ENCODE assay signal across 8 cellular contexts in genomic region chr11:67269401-67270255, GRCh38. TPM values are rescaled to one million over a fixed set of nuclear protein-coding genes. Genes with fewer than 3 reads are reported as not detected.
DNase-seq lines count a peak whose midpoint lies in the region; ATAC-seq and TF ChIP-seq lines count a peak whose summit lies in the region.

No MANE protein-coding gene starts in this region.

- H3K9me3 Mint-ChIP-seq in dendritic cell treated with granulocyte-macrophage colony-stimulating factor and Interleukin-4, amounts not matched to agents 40 ng/mL and 50 ng/mL, for 4 days = no peaks in the 10 kb centered on the region
- no peaks in the 10 kb centered on the region for H3K9me3 Mint-ChIP-seq in naive thymus-derived CD4-positive, alpha-beta T cell

- no peaks in the 10 kb centered on the region for H3K27me3 ChIP-seq in BLaER1
- H3K27me3 ChIP-seq in naive thymus-derived CD4-positive, alpha-beta T cell (ENCODE audit: control insufficient read depth in 2 of 2, insufficient read depth in 2 of 2, low read length in 2 of 2) = no peaks in the 10 kb centered on the region

- H3K27me3 Mint-ChIP-seq in dendritic cell treated with granulocyte-macrophage colony-stimulating factor and Interleukin-4, amounts not matched to agents 40 ng/mL and 50 ng/mL, for 4 days = no peaks in the 10 kb centered on the region
- no peaks in the 10 kb centered on the region for H3K27me3 Mint-ChIP-seq in naive thymus-derived CD4-positive, alpha-beta T cell

- peak overlapping the region; percentile 100 for H3K27ac ChIP-seq in BLaER1
- H3K27ac ChIP-seq in naive thymus-derived CD4-positive, alpha-beta T cell (ENCODE audit: low read depth, low read length) = peak overlapping the region; percentile 93

- H3K4me1 ChIP-seq in BLaER1 = peaks cover 76% of the 10 kb centered on the region
- peaks cover 72% of the 10 kb centered on the region in 2 donors for H3K4me1 ChIP-seq in naive thymus-derived CD4-positive, alpha-beta T cell (ENCODE audit: control insufficient read depth in 2 of 2, insufficient read depth in 2 of 2, low read length in 2 of 2)

- peak; percentile 39 for TF ChIP-seq POLR2A in NB4 (IDR thresholded peaks at IDR 0.05; ENCODE audit: extremely low read depth, insufficient read length)

- H3K4me1 Mint-ChIP-seq in dendritic cell treated with granulocyte-macrophage colony-stimulating factor and Interleukin-4, amounts not matched to agents 40 ng/mL and 50 ng/mL, for 4 days (ENCODE audit: low read depth) = peaks cover 88% of the 10 kb centered on the region
- peaks cover 32 to 82% (median 76%) of the 10 kb centered on the region in 7 donors for H3K4me1 Mint-ChIP-seq in naive thymus-derived CD4-positive, alpha-beta T cell

- H3K36me3 ChIP-seq in BLaER1 = peaks cover 67% of the 10 kb centered on the region
- H3K36me3 ChIP-seq in naive thymus-derived CD4-positive, alpha-beta T cell (ENCODE audit: control insufficient read depth in 2 of 3, insufficient read depth in 3 of 3, low read length in 3 of 3) = peaks cover 0 to 22% (median 5%) of the 10 kb centered on the region in 3 experiments

- TF ChIP-seq CTCF in NB4 (IDR thresholded peaks at IDR 0.05; ENCODE audit: low read depth, low read length) = no peak

- no peak for ATAC-seq in naive thymus-derived CD4-positive, alpha-beta T cell
- no peak for ATAC-seq in GM21360 (IDR thresholded peaks at IDR 0.05; ENCODE audit: unreplicated experiment)

- H3K27ac Mint-ChIP-seq in dendritic cell treated with granulocyte-macrophage colony-stimulating factor and Interleukin-4, amounts not matched to agents 40 ng/mL and 50 ng/mL, for 4 days = peak overlapping the region; percentile 98
- peak overlapping the region; percentile 87 to 100 (median 97) for H3K27ac Mint-ChIP-seq in naive thymus-derived CD4-positive, alpha-beta T cell

- peak overlapping the region; percentile 99 for H3K4me3 ChIP-seq in BLaER1
- H3K4me3 ChIP-seq in NB4 (ENCODE audit: low read depth, low read length) = peak overlapping the region; percentile 89
- H3K4me3 ChIP-seq in naive thymus-derived CD4-positive, alpha-beta T cell (ENCODE audit: low read length) = peak overlapping the region; percentile 94

- H3K9me3 ChIP-seq in BLaER1 = no peaks in the 10 kb centered on the region
- H3K9me3 ChIP-seq in naive thymus-derived CD4-positive, alpha-beta T cell (ENCODE audit: control insufficient read depth in 2 of 3, low read length in 3 of 3) = no peaks in the 10 kb centered on the region

- intact Hi-C loops in dendritic cell treated with granulocyte-macrophage colony-stimulating factor and Interleukin-4, amounts not matched to agents 40 ng/mL and 50 ng/mL, for 4 days (cut with micrococcal nuclease) = loop anchor here (2.0 to 10.0 kb wide), 2 partner anchors 19 to 115 kb away; partner anchors contain the start of gene ANKRD13D
- intact Hi-C loops in naive thymus-derived CD4-positive, alpha-beta T cell (cut with micrococcal nuclease) = loop anchor here in 1 of 2 donors (5.0 kb wide), 2 partner anchors 133 to 238 kb away; partner anchors contain the start of genes CDK2AP2, PITPNM1, PPP1CA and TBC1D10C

- POLR2A ChIA-PET in naive thymus-derived CD4-positive, alpha-beta T cell (lab: Charles Lee) = interaction anchor here (0.6 to 15.1 kb wide), 18 partner anchors 7 to 215 kb away, joined by 3 to 729 read pairs (median 4); partner anchors contain the start of genes ANKRD13D, POLD4, RAD9A and SSH3

- H3K4me2 ChIP-seq in BLaER1 = peak overlapping the region; percentile 99

- peak overlapping the region; percentile 96 for H3K4me3 Mint-ChIP-seq in dendritic cell treated with granulocyte-macrophage colony-stimulating factor and Interleukin-4, amounts not matched to agents 40 ng/mL and 50 ng/mL, for 4 days
- peak overlapping the region; percentile 91 to 99 (median 96) for H3K4me3 Mint-ChIP-seq in naive thymus-derived CD4-positive, alpha-beta T cell

- peak overlapping the region; percentile 100 for H3K9ac ChIP-seq in BLaER1

- DNase-seq in NB4 (ENCODE audit: low read depth) (peak; percentile 75), kidney glomerular epithelial cell (lab: John Stamatoyannopoulos, UW) (no peak), dermis blood vessel endothelial cell (no peak), NCI-H2227 treated with DMSO at 0.1 percent for 48 hours (lab: John Stamatoyannopoulos, UW) (no peak)
- no peak for DNase-seq in naive thymus-derived CD4-positive, alpha-beta T cell

- CTCF ChIA-PET in naive thymus-derived CD4-positive, alpha-beta T cell (lab: Charles Lee) = interaction anchor here (0.6 to 3.8 kb wide), 6 partner anchors 8 to 82 kb away, joined by 3 to 24 read pairs (median 4); partner anchors contain the start of gene ANKRD13D

- peaks cover 79% of the 10 kb centered on the region for H3K36me3 Mint-ChIP-seq in dendritic cell treated with granulocyte-macrophage colony-stimulating factor and Interleukin-4, amounts not matched to agents 40 ng/mL and 50 ng/mL, for 4 days (ENCODE audit: low read depth)
- H3K36me3 Mint-ChIP-seq in naive thymus-derived CD4-positive, alpha-beta T cell = peaks cover 0 to 54% (median 18%) of the 10 kb centered on the region in 5 donors

- peaks cover 33% of the 10 kb centered on the region for H4K20me1 ChIP-seq in BLaER1

RNA-seq across cellular contexts. Expression of gene GRK2, which starts 3.4 kb away (rescaled TPM):
- 100 to 1,000 TPM; 305 to 399 (median 322) TPM for total RNA-seq in naive thymus-derived CD4-positive, alpha-beta T cell
- polyA plus RNA-seq in naive thymus-derived CD4-positive, alpha-beta T cell = 10 to 100 TPM; 18.5 to 38.0 TPM
- total RNA-seq in dermis blood vessel endothelial cell = 40.0 and 56.8 TPM in 2 replicates

RNA-seq across cellular contexts. Expression of gene ANKRD13D, which starts 19.5 kb away (rescaled TPM):
- total RNA-seq in naive thymus-derived CD4-positive, alpha-beta T cell = 100 to 1,000 TPM; 161 to 286 (median 191) TPM
- 10 to 100 TPM in 1 of 2 donors, 1 to 10 TPM in 1; 6.3 to 19.5 TPM for polyA plus RNA-seq in naive thymus-derived CD4-positive, alpha-beta T cell
- total RNA-seq in dermis blood vessel endothelial cell = 29.1 and 32.3 TPM in 2 replicates

RNA-seq across cellular contexts. Expression of gene SSH3, which starts 33.7 kb away (rescaled TPM):
- 10 to 100 TPM in 4 of 5 experiments, 1 to 10 TPM in 1; 8.8 to 23.8 (median 15.0) TPM for total RNA-seq in naive thymus-derived CD4-positive, alpha-beta T cell
- polyA plus RNA-seq in naive thymus-derived CD4-positive, alpha-beta T cell = 1 to 10 TPM; 1.1 to 4.9 TPM
- 15.6 and 19.7 TPM in 2 replicates for total RNA-seq in dermis blood vessel endothelial cell
